8 cellular contexts compared by ENCODE assay signal in the genomic region with DNA sequence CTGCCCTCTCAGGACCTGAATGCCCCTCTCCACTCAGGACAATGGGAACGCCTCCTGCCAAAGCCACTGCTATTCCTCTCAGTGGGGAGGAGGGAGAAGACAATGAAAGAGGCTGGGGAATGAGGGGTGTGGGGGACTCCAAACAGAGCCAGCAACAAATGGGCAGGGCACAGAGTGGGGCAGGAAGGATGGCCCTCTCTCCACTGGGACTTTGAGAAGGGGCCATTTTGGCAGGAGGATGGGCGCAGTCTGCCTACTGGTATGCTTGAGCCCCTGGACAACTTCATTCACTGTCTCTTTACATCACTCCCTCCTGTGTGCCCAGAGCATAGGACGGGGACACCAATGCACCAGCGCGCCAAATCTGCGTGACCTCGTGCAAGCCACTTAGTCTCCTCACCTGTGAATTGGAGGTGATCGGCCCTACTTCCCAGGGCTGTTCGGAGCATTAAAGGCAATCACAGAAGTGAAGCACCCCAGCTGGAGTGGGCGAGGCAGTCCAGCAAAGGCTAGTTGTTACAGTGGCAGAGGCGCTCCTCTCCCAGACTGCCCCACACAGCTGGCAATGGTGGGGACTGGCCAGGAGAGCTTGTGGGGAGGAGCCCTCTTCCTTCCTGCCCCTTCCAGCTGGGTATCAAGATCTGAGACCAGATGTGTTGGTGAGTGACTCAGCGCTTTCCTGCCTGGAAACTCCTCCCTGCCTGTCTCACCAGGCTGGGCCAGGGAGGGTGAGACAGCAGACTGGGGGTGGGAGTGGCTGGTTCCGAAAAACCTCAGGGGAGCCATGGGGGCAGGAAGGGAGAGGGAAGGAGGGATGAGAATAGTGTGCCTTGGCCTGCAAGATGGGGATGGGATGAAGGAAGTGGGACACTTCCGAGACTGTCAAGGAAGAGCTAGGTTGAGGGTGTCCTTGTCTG. TPM values are rescaled to one million over a fixed set of nuclear protein-coding genes. Genes with fewer than 3 reads are reported as not detected.
A peak's percentile ranks its signal among the peaks of the same experiment; 100 is the strongest.
DNase-seq lines count a peak whose midpoint lies in the region; ATAC-seq and TF ChIP-seq lines count a peak whose summit lies in the region.

No MANE protein-coding gene starts in this region.

- H3K27ac Mint-ChIP-seq in activated CD4-positive, alpha-beta T cell treated with anti-CD3 and anti-CD28 coated beads for 36 hours: no peak overlapping the region

- H3K36me3 ChIP-seq in NT2/D1 (ENCODE audit: insufficient read depth, insufficient read length, low read length) (no peaks in the 10 kb centered on the region), body of pancreas (replicated peaks in 1 of 2; ENCODE audit: insufficient read depth in 1 of 2, low read depth in 2 of 2) (no peaks in the 10 kb centered on the region), lower lobe of right lung (no peaks in the 10 kb centered on the region), sigmoid colon (no peaks in the 10 kb centered on the region)

- no peak for TF ChIP-seq POLR2A in body of pancreas (IDR thresholded peaks at IDR 0.05)
- TF ChIP-seq POLR2A in sigmoid colon (IDR thresholded peaks at IDR 0.05): no peak

- H3K4me1 ChIP-seq in NT2/D1 (ENCODE audit: insufficient read depth, insufficient read length): peaks cover 18% of the 10 kb centered on the region
- no peaks in the 10 kb centered on the region for H3K4me1 ChIP-seq in body of pancreas
- H3K4me1 ChIP-seq in lower lobe of right lung: peaks cover 12% of the 10 kb centered on the region
- peaks cover 0 to 13% (median 5%) of the 10 kb centered on the region in 4 donors for H3K4me1 ChIP-seq in sigmoid colon

- no peak for TF ChIP-seq CTCF in body of pancreas (IDR thresholded peaks at IDR 0.05)
- no peak for TF ChIP-seq CTCF in lower lobe of right lung (IDR thresholded peaks at IDR 0.05)
- no peak for TF ChIP-seq CTCF in sigmoid colon (IDR thresholded peaks at IDR 0.05)

- no peak overlapping the region for H3K4me3 ChIP-seq in NT2/D1 (ENCODE audit: insufficient read length, low read depth)
- no peak overlapping the region for H3K4me3 ChIP-seq in body of pancreas
- H3K4me3 ChIP-seq in lower lobe of right lung: no peak overlapping the region
- no peak overlapping the region for H3K4me3 ChIP-seq in sigmoid colon

- peak overlapping the region; percentile 51 for H3K9ac ChIP-seq in NT2/D1 (ENCODE audit: insufficient read length, low read depth)

- H3K36me3 Mint-ChIP-seq in activated CD4-positive, alpha-beta T cell treated with anti-CD3 and anti-CD28 coated beads for 36 hours (ENCODE audit: low read depth): no peaks in the 10 kb centered on the region

- POLR2A ChIA-PET in activated CD4-positive, alpha-beta T cell treated with anti-CD3 and anti-CD28 coated beads for 36 hours (lab: Charles Lee): no interaction called here

- WGBS in body of pancreas, 2 donors: 80 to 81% methylated on average over 13 to 14 of the region's 14 CpGs
- 41% methylated on average over 14 of the region's 14 CpGs for WGBS in sigmoid colon, 2 donors

- ATAC-seq in activated CD4-positive, alpha-beta T cell treated with anti-CD3 and anti-CD28 coated beads for 36 hours: peak; percentile 84
- peak; percentile 59 for ATAC-seq in body of pancreas
- ATAC-seq in lower lobe of right lung: peak; percentile 71 to 78
- ATAC-seq in HG02678 (IDR thresholded peaks at IDR 0.05; ENCODE audit: unreplicated experiment): no peak

- intact Hi-C loops in activated CD4-positive, alpha-beta T cell treated with anti-CD3 and anti-CD28 coated beads for 36 hours (cut with DNase I, micrococcal nuclease): no loop called here
- intact Hi-C loops in body of pancreas (cut with DNase I) (no loop called here), lower lobe of right lung (cut with DNase I) (no loop called here), sigmoid colon (cut with DNase I) (no loop called here)

- peaks cover 9% of the 10 kb centered on the region for H3K4me1 Mint-ChIP-seq in activated CD4-positive, alpha-beta T cell treated with anti-CD3 and anti-CD28 coated beads for 36 hours

- peak; percentile 54 for DNase-seq in activated CD4-positive, alpha-beta T cell treated with anti-CD3 and anti-CD28 coated beads for 36 hours
- no peak for DNase-seq in activated CD4-positive, alpha-beta T cell treated with anti-CD3 and anti-CD28 coated beads for 1 hour
- DNase-seq in NT2/D1 (ENCODE audit: low read depth, low spot score) (no peak), body of pancreas (peak in 2 of 4 donors; percentile 23 to 42), lower lobe of right lung (no peak), sigmoid colon (no peak)
- DNase-seq in activated CD4-positive, CD25-positive, alpha-beta regulatory T cell (lab: John Stamatoyannopoulos, UW): no peak

- TF ChIP-seq EP300 in sigmoid colon (IDR thresholded peaks at IDR 0.05): no peak

- no peak overlapping the region for H3K4me3 Mint-ChIP-seq in activated CD4-positive, alpha-beta T cell treated with anti-CD3 and anti-CD28 coated beads for 36 hours

- H3K27me3 ChIP-seq in NT2/D1 (ENCODE audit: insufficient read depth, insufficient read length) (no peaks in the 10 kb centered on the region), body of pancreas (no peaks in the 10 kb centered on the region), lower lobe of right lung (ENCODE audit: low read depth) (no peaks in the 10 kb centered on the region), sigmoid colon (no peaks in the 10 kb centered on the region)

- peaks cover 5% of the 10 kb centered on the region for H3K27me3 Mint-ChIP-seq in activated CD4-positive, alpha-beta T cell treated with anti-CD3 and anti-CD28 coated beads for 36 hours

- CTCF ChIA-PET in activated CD4-positive, alpha-beta T cell treated with anti-CD3 and anti-CD28 coated beads for 36 hours (lab: Charles Lee): interaction anchor here (0.5 to 1.0 kb wide), 5 partner anchors 14 to 151 kb away, joined by 3 to 6 read pairs (median 3); no protein-coding TSS in a partner anchor

- H3K9me3 Mint-ChIP-seq in activated CD4-positive, alpha-beta T cell treated with anti-CD3 and anti-CD28 coated beads for 36 hours (ENCODE audit: low read depth): no peaks in the 10 kb centered on the region

- no peak overlapping the region for H3K27ac ChIP-seq in body of pancreas
- H3K27ac ChIP-seq in lower lobe of right lung: no peak overlapping the region
- H3K27ac ChIP-seq in sigmoid colon: no peak overlapping the region

- H3K9me3 ChIP-seq in NT2/D1 (ENCODE audit: insufficient read depth, low read length): no peaks in the 10 kb centered on the region
- no peaks in the 10 kb centered on the region for H3K9me3 ChIP-seq in body of pancreas
- H3K9me3 ChIP-seq in lower lobe of right lung: no peaks in the 10 kb centered on the region
- H3K9me3 ChIP-seq in sigmoid colon: no peaks in the 10 kb centered on the region

RNA-seq across cellular contexts. Expression of gene SYNC, which starts 22.4 kb away (rescaled TPM):
- total RNA-seq in activated CD4-positive, alpha-beta T cell treated with anti-CD3 and anti-CD28 coated beads for 36 hours: not detected
- total RNA-seq in body of pancreas (1 to 10 TPM; 2.3 to 4.9 TPM), lower lobe of right lung (14.5 TPM), sigmoid colon (10 to 100 TPM; 22.5 to 87.5 (median 33.8) TPM)
- polyA plus RNA-seq in sigmoid colon: 10 to 100 TPM in 1 of 3 donors, 1 to 10 TPM in 2; 6.9 to 12.7 (median 9.6) TPM
